ENCODE assay signal across 13 cellular contexts in genomic region chr6:27870486-27870885, GRCh38. TPM values are rescaled to one million over a fixed set of nuclear protein-coding genes. Genes with fewer than 3 reads are reported as not detected.
DNase-seq lines count a peak whose midpoint lies in the region; ATAC-seq and TF ChIP-seq lines count a peak whose summit lies in the region.
"Had no signal": no experiment of that assay in that cellular context is flagged by ENCODE, and none has a peak within 500 bp of the region (broad histone marks: within the 10 kb centered on the region; RNA-seq: fewer than 3 reads in every experiment).

No MANE protein-coding gene starts in this region.

- H3K4me3 ChIP-seq in mesendoderm (ENCODE audit: low read length) (no peak overlapping the region), coronary artery (no peak overlapping the region)

- peak overlapping the region; percentile 75 for H3K56ac ChIP-seq in mesendoderm (ENCODE audit: low read length)

- no peak overlapping the region for H3K23ac ChIP-seq in mesendoderm (ENCODE audit: low read length)

- no peak overlapping the region for H2BK120ac ChIP-seq in mesendoderm (ENCODE audit: low read depth, low read length)

- peak overlapping the region; percentile 10 for H2AK5ac ChIP-seq in mesendoderm (ENCODE audit: low read length)

- H3K79me1 ChIP-seq in mesendoderm (ENCODE audit: low read length), result no peaks in the 10 kb centered on the region

- DNase-seq in HFFc6 (no peak), mesendoderm (no peak), HEK293T (ENCODE audit: extremely low spot score) (no peak), coronary artery (ENCODE audit: low spot score) (no peak), foreskin keratinocyte (no peak)
- no peak for DNase-seq in activated CD4-positive, alpha-beta memory T cell treated with anti-CD3 and anti-CD28 coated beads for 36 hours
- DNase-seq in stimulated activated naive CD4-positive, alpha-beta T cell (lab: John Stamatoyannopoulos, UW), result no peak
- DNase-seq: activated CD8-positive, alpha-beta memory T cell treated with anti-CD3 and anti-CD28 coated beads, Interleukin-2, amount 50 U/mL, for 4 hours; NCI-H2171; stimulated activated CD4-positive, alpha-beta T cell treated with anti-CD3 and anti-CD28 coated beads, Interleukin-4, amount 100 ng/mL, for 24 hours had no signal

- H3K4me3 Mint-ChIP-seq in HFFc6, result peak overlapping the region; percentile 16; the same call in 1 of the 2 replicates
- peak overlapping the region; percentile 50 for H3K4me3 Mint-ChIP-seq in activated CD4-positive, alpha-beta memory T cell treated with anti-CD3 and anti-CD28 coated beads for 36 hours

- H4K5ac ChIP-seq in mesendoderm (ENCODE audit: low read length), result no peak overlapping the region

- H3K79me2 ChIP-seq in mesendoderm (ENCODE audit: control insufficient read depth, insufficient read depth, low read length), result no peaks in the 10 kb centered on the region

- H2BK15ac ChIP-seq in mesendoderm (replicated peaks; ENCODE audit: low read depth), result no peak overlapping the region

- peak overlapping the region; percentile 77 for H3K9ac ChIP-seq in mesendoderm (ENCODE audit: low read length)

- CTCF ChIA-PET in activated CD4-positive, alpha-beta memory T cell treated with anti-CD3 and anti-CD28 coated beads for 36 hours (lab: Charles Lee), result interaction anchor here (0.8 to 11.3 kb wide), 6 partner anchors 19 to 1808 kb away, joined by 3 to 121 read pairs (median 19); a partner anchor contains a TSS
- CTCF ChIA-PET in HEK293T (lab: Yijun Ruan, JAX), result interaction anchor here (0.6 kb wide), 1 partner anchor 358 kb away, joined by 7 read pairs; no protein-coding TSS in a partner anchor

- POLR2A ChIA-PET in activated CD4-positive, alpha-beta memory T cell treated with anti-CD3 and anti-CD28 coated beads for 36 hours (lab: Charles Lee), result interaction anchor here (0.7 to 12.2 kb wide), 6 partner anchors 15 to 737 kb away, joined by 3 to 507 read pairs (median 118); a partner anchor contains a TSS
- POLR2A ChIA-PET in HEK293T (lab: Yijun Ruan, JAX), result interaction anchor here (0.7 to 16.0 kb wide), 9 partner anchors 9 to 737 kb away, joined by 3 to 321 read pairs (median 8); a partner anchor contains a TSS

- peaks cover 68% of the 10 kb centered on the region for H3K4me1 Mint-ChIP-seq in HFFc6 (ENCODE audit: low read depth)
- peaks cover 46% of the 10 kb centered on the region for H3K4me1 Mint-ChIP-seq in activated CD4-positive, alpha-beta memory T cell treated with anti-CD3 and anti-CD28 coated beads for 36 hours (ENCODE audit: low read depth)

- H2BK5ac ChIP-seq in mesendoderm (ENCODE audit: low read length), result peak overlapping the region; percentile 24

- no peak for ATAC-seq in foreskin keratinocyte

- peak overlapping the region; percentile 43 for H3K27ac ChIP-seq in C4-2B
- H3K27ac ChIP-seq in mesendoderm (ENCODE audit: low read depth, low read length), result peak overlapping the region; percentile 45
- no peak overlapping the region for H3K27ac ChIP-seq in coronary artery
- H3K27ac ChIP-seq in foreskin keratinocyte, result no peak overlapping the region
- H3K27ac ChIP-seq: epithelial cell of prostate had no signal

- H3K36me3 Mint-ChIP-seq in HFFc6 (ENCODE audit: low read depth), result no peaks in the 10 kb centered on the region
- peaks cover 34% of the 10 kb centered on the region for H3K36me3 Mint-ChIP-seq in activated CD4-positive, alpha-beta memory T cell treated with anti-CD3 and anti-CD28 coated beads for 36 hours

- H3K4me1 ChIP-seq in mesendoderm (ENCODE audit: control insufficient read depth, low read depth, low read length) (peaks cover 2% of the 10 kb centered on the region), foreskin keratinocyte (no peaks in the 10 kb centered on the region)

- peaks cover 5% of the 10 kb centered on the region for H3K9me3 Mint-ChIP-seq in HFFc6
- peaks cover 8% of the 10 kb centered on the region for H3K9me3 Mint-ChIP-seq in activated CD4-positive, alpha-beta memory T cell treated with anti-CD3 and anti-CD28 coated beads for 36 hours

- H3K18ac ChIP-seq in mesendoderm (ENCODE audit: low read length), result peak overlapping the region; percentile 56

- intact Hi-C loops in activated CD4-positive, alpha-beta memory T cell treated with anti-CD3 and anti-CD28 coated beads for 36 hours (cut with micrococcal nuclease), result loop anchor here (5.0 kb wide), 1 partner anchor 1713 kb away; a partner anchor contains a TSS

- H3K27me3 ChIP-seq in mesendoderm (ENCODE audit: insufficient read depth, low read length, poor library complexity), result no peaks in the 10 kb centered on the region
- H3K27me3 ChIP-seq in foreskin keratinocyte, result no peaks in the 10 kb centered on the region

- peak overlapping the region; percentile 97 for H3K4ac ChIP-seq in mesendoderm (ENCODE audit: low read depth, low read length)

- no peaks in the 10 kb centered on the region for H3K36me3 ChIP-seq in mesendoderm (ENCODE audit: control insufficient read depth, insufficient read depth, low read length)

- no CpG with 5 or more reads among the region's 3 CpGs for WGBS in mesendoderm (ENCODE audit: extremely low coverage, insufficient coverage, low lambda C conversion rate)

- peak overlapping the region; percentile 94 for H3K27ac Mint-ChIP-seq in HFFc6
- H3K27ac Mint-ChIP-seq in activated CD4-positive, alpha-beta memory T cell treated with anti-CD3 and anti-CD28 coated beads for 36 hours, result peak overlapping the region; percentile 99

- no peak for TF ChIP-seq CTCF in C4-2B (conservative IDR thresholded peaks at IDR 0.05)
- TF ChIP-seq CTCF in HFFc6 (IDR thresholded peaks at IDR 0.05), result no peak
- no peak for TF ChIP-seq CTCF in coronary artery (IDR thresholded peaks at IDR 0.05)
- no peak for TF ChIP-seq CTCF in foreskin keratinocyte (conservative IDR thresholded peaks at IDR 0.05)

- H3K27me3 Mint-ChIP-seq in HFFc6 (ENCODE audit: insufficient read depth), result peaks cover 24% of the 10 kb centered on the region
- peaks cover 22% of the 10 kb centered on the region for H3K27me3 Mint-ChIP-seq in activated CD4-positive, alpha-beta memory T cell treated with anti-CD3 and anti-CD28 coated beads for 36 hours

- no peak overlapping the region for H3K4me2 ChIP-seq in mesendoderm (ENCODE audit: low read length)

- no peak overlapping the region for H4K8ac ChIP-seq in mesendoderm (ENCODE audit: low read depth, low read length)

TF ChIP-seq in HEK293T, 16 proteins besides CTCF, POLR2A, EP300 and RAD21:
- TF ChIP-seq ZNF384 (IDR thresholded peaks at IDR 0.05) (no peak), FOXK2 (IDR thresholded peaks at IDR 0.05) (no peak), FOXM1 (IDR thresholded peaks at IDR 0.05; ENCODE audit: borderline replicate concordance) (no peak), LEF1 (IDR thresholded peaks at IDR 0.05; ENCODE audit: borderline replicate concordance) (no peak), TARDBP (IDR thresholded peaks at IDR 0.05) (no peak), SUZ12 (IDR thresholded peaks at IDR 0.05) (no peak), NFRKB (IDR thresholded peaks at IDR 0.05) (no peak), CTBP1 (IDR thresholded peaks at IDR 0.05; ENCODE audit: borderline replicate concordance) (no peak), FOXA1 (IDR thresholded peaks at IDR 0.05) (no peak), HDGF (IDR thresholded peaks at IDR 0.05; ENCODE audit: borderline replicate concordance) (no peak), L3MBTL2 (conservative IDR thresholded peaks at IDR 0.05) (no peak), ELF4 (IDR thresholded peaks at IDR 0.05) (no peak), PKNOX1 (IDR thresholded peaks at IDR 0.05) (no peak), BHLHE40 (IDR thresholded peaks at IDR 0.05; ENCODE audit: borderline replicate concordance) (no peak), SP1 (IDR thresholded peaks at IDR 0.05) (no peak), ARNT (IDR thresholded peaks at IDR 0.05) (no peak)
TF ChIP-seq in HEK293T: peak in this region for 0.

RNA-seq across cellular contexts. Expression of gene OR2B2, which starts 41.7 kb away (rescaled TPM):
- total RNA-seq in HFFc6 (2021; fragmentation: NEBNext Ultra II Directional; extraction: Animal tissue kit (Norgen Biotek cat#: 25700)), result not detected
- not detected for total RNA-seq in activated CD4-positive, alpha-beta memory T cell treated with anti-CD3 and anti-CD28 coated beads for 36 hours
- not detected for polyA plus RNA-seq in mesendoderm (2013, experiment 1 of 2)
- polyA plus RNA-seq in mesendoderm (2013, experiment 2 of 2), result not detected
- not detected in 2 replicates for total RNA-seq in foreskin keratinocyte
- not detected in 2 replicates for polyA plus RNA-seq in foreskin keratinocyte
- total RNA-seq: H4 had no signal

Comparison
In these comparisons a context has a peak if more than half of its experiments do, and no peak if none do; other contexts are left out.
1. H3K27ac ChIP-seq: peak in C4-2B (single experiment) and mesendoderm (single experiment); none in coronary artery (0 of 2) and foreskin keratinocyte (single experiment).